In the genomic region with DNA sequence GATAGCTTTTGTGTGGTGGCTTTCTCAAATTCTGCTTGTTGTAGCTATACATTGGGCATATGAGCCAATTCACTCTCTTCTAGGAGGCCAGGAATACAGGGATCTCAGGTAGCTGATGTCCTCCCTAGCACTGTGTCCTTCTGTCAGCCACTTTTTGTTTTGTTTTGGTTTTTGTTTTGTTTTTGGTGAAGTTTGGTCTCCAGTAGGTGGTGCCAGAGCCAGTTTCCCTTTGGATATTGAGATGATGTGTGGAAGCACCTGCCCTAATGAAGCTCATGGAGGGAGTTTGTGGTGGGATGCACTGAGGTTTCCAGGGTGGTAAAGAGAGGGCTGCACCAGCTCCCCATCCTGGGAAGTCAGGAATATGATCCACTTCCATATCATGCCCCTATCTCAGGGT, we compare ENCODE assay signal across 9 cellular contexts.
DNase-seq lines count a peak whose midpoint lies in the region; ATAC-seq and TF ChIP-seq lines count a peak whose summit lies in the region.
"Had no signal": no experiment of that assay in that cellular context is flagged by ENCODE, and none has a peak within 500 bp of the region (broad histone marks: within the 10 kb centered on the region; RNA-seq: fewer than 3 reads in every experiment).

No MANE protein-coding gene starts in this region.

- H2AFZ ChIP-seq in OCI-LY7 (ENCODE audit: low read length) = no peak overlapping the region
- no peak overlapping the region for H2AFZ ChIP-seq in mesenchymal stem cell (ENCODE audit: low read depth, low read length)

- no peak overlapping the region for H2BK12ac ChIP-seq in mesenchymal stem cell (ENCODE audit: low read length in 2 of 2)

- no TSS peak for BruUV-seq in OCI-LY7 (replicated peaks; lab: Mats Ljungman, UMichigan)

- intact Hi-C loops in OCI-LY7 (cut with micrococcal nuclease; ENCODE audit: unreplicated experiment) = no loop called here

- no peaks in the 10 kb centered on the region for H3K36me3 ChIP-seq in OCI-LY7 (ENCODE audit: insufficient read depth, low read length)
- H3K36me3 ChIP-seq in mesenchymal stem cell (ENCODE audit: control insufficient read depth in 1 of 2, insufficient read depth in 2 of 2, low read depth in 1 of 2, low read length in 2 of 2) = no peaks in the 10 kb centered on the region

- POLR2A ChIA-PET in OCI-LY7 (lab: Charles Lee) = interaction anchor here (0.5 to 0.7 kb wide), 2 partner anchors 337 to 1270 kb away, joined by 3 to 4 read pairs; no protein-coding TSS in a partner anchor

- CTCF ChIA-PET in OCI-LY7 (lab: Charles Lee; ENCODE audit: unreplicated experiment) = no interaction called here

- H3K9ac ChIP-seq in mesenchymal stem cell (ENCODE audit: low read length) = no peak overlapping the region

- H3K18ac ChIP-seq in mesenchymal stem cell (ENCODE audit: low read depth in 1 of 2, low read length in 2 of 2) = no peak overlapping the region

- H2BK120ac ChIP-seq in mesenchymal stem cell (ENCODE audit: low read depth, low read length) = no peak overlapping the region

- no peaks in the 10 kb centered on the region for H3K27me3 ChIP-seq in mesenchymal stem cell (ENCODE audit: control insufficient read depth in 1 of 2, insufficient read depth in 1 of 2, low read length in 2 of 2)

- no peak overlapping the region for H3K23ac ChIP-seq in mesenchymal stem cell (ENCODE audit: low read length in 2 of 2)

- no peak overlapping the region for H3K4me3 Mint-ChIP-seq in stimulated activated naive B cell treated with anti-CD40 and anti-IgM and Interleukin-4, amounts not matched to agents 10 μg/mL and 1 μg/mL and 100 μg/mL, for 72 hours

- no peak overlapping the region for H2BK15ac ChIP-seq in mesenchymal stem cell (ENCODE audit: low read depth, poor library complexity, severe bottlenecking)

- H3K27me3 Mint-ChIP-seq in stimulated activated naive B cell treated with anti-CD40 and anti-IgM and Interleukin-4, amounts not matched to agents 10 μg/mL and 1 μg/mL and 100 μg/mL, for 72 hours = no peaks in the 10 kb centered on the region

- no peak overlapping the region for H3K14ac ChIP-seq in mesenchymal stem cell (ENCODE audit: low read length in 2 of 2)

- no peak overlapping the region for H4K8ac ChIP-seq in mesenchymal stem cell (ENCODE audit: low read length)

- H3K4me1 ChIP-seq in OCI-LY7 (ENCODE audit: insufficient read depth, low read length, poor library complexity, severe bottlenecking) (no peaks in the 10 kb centered on the region), mesenchymal stem cell (ENCODE audit: control insufficient read depth, insufficient read depth, low read depth, low read length) (no peaks in the 10 kb centered on the region)

- H2BK5ac ChIP-seq in mesenchymal stem cell (ENCODE audit: low read depth, low read length, poor library complexity, severe bottlenecking) = no peak overlapping the region

- H3K27ac Mint-ChIP-seq in stimulated activated naive B cell treated with anti-CD40 and anti-IgM and Interleukin-4, amounts not matched to agents 10 μg/mL and 1 μg/mL and 100 μg/mL, for 72 hours = no peak overlapping the region

- H3K9me2 ChIP-seq in OCI-LY7 (ENCODE audit: insufficient read depth, low read length) = no peaks in the 10 kb centered on the region

- H3K36me3 Mint-ChIP-seq in stimulated activated naive B cell treated with anti-CD40 and anti-IgM and Interleukin-4, amounts not matched to agents 10 μg/mL and 1 μg/mL and 100 μg/mL, for 72 hours = no peaks in the 10 kb centered on the region

- H3K27ac ChIP-seq in OCI-LY7 (ENCODE audit: low read depth, low read length, poor library complexity, severe bottlenecking) (no peak overlapping the region), mesenchymal stem cell (ENCODE audit: low read length, poor library complexity, severe bottlenecking) (no peak overlapping the region), coronary artery (no peak overlapping the region)

- H3K9me3 Mint-ChIP-seq in stimulated activated naive B cell treated with anti-CD40 and anti-IgM and Interleukin-4, amounts not matched to agents 10 μg/mL and 1 μg/mL and 100 μg/mL, for 72 hours = peaks cover 7 to 8% of the 10 kb centered on the region in 2 donors

- H3K4me3 ChIP-seq in OCI-LY7 (ENCODE audit: low read depth, low read length, poor library complexity, severe bottlenecking) (no peak overlapping the region), mesenchymal stem cell (ENCODE audit: insufficient read depth in 1 of 2, low read depth in 1 of 2, low read length in 2 of 2) (no peak overlapping the region), coronary artery (no peak overlapping the region)

- no peak overlapping the region for H4K91ac ChIP-seq in mesenchymal stem cell (ENCODE audit: low read length)

- H3K4me1 Mint-ChIP-seq in stimulated activated naive B cell treated with anti-CD40 and anti-IgM and Interleukin-4, amounts not matched to agents 10 μg/mL and 1 μg/mL and 100 μg/mL, for 72 hours = no peaks in the 10 kb centered on the region

- DNase-seq in OCI-LY7 (ENCODE audit: low spot score) = no peak
- DNase-seq in mesenchymal stem cell = peak; percentile 22
- no peak for DNase-seq in 8988T
- DNase-seq in coronary artery (ENCODE audit: low spot score) = no peak
- no peak for DNase-seq in NCI-H82 treated with DMSO at 0.1 percent for 48 hours (lab: John Stamatoyannopoulos, UW; ENCODE audit: unreplicated experiment)
- DNase-seq in stimulated activated naive B cell treated with anti-CD40 and anti-IgM and Interleukin-4, amounts not matched to agents 10 μg/mL and 1 μg/mL and 100 μg/mL, for 72 hours = no peak
- DNase-seq: NCI-H187 treated with DMSO at 0.1 percent for 48 hours had no signal

- TF ChIP-seq CTCF in OCI-LY7 (conservative IDR thresholded peaks at IDR 0.05; ENCODE audit: low read length) (peak; percentile 51), coronary artery (IDR thresholded peaks at IDR 0.05) (no peak)

- ATAC-seq in GM18511 (IDR thresholded peaks at IDR 0.05; ENCODE audit: unreplicated experiment) = peak; percentile 55
- peak; percentile 66 for ATAC-seq in HG02571 (IDR thresholded peaks at IDR 0.05; ENCODE audit: unreplicated experiment)
- no peak for ATAC-seq in stimulated activated naive B cell treated with anti-CD40 and anti-IgM and Interleukin-4, amounts not matched to agents 10 μg/mL and 1 μg/mL and 100 μg/mL, for 72 hours (replicated peaks)

- no peak overlapping the region for H3K4ac ChIP-seq in mesenchymal stem cell (ENCODE audit: low read depth in 1 of 2, low read length in 2 of 2)

- H3K79me1 ChIP-seq in mesenchymal stem cell (replicated peaks; ENCODE audit: low read length, poor library complexity, severe bottlenecking) = no peaks in the 10 kb centered on the region

- H2AK5ac ChIP-seq in mesenchymal stem cell (ENCODE audit: low read length, severe bottlenecking) = no peak overlapping the region

- H4K20me1 ChIP-seq in OCI-LY7 (ENCODE audit: insufficient read depth, low read length) = no peaks in the 10 kb centered on the region

- H3K79me2 ChIP-seq in OCI-LY7 (ENCODE audit: insufficient read depth, low read depth, low read length) = no peaks in the 10 kb centered on the region

- H3K4me2 ChIP-seq in OCI-LY7 (ENCODE audit: low read length) (no peak overlapping the region), mesenchymal stem cell (ENCODE audit: low read length, poor library complexity, severe bottlenecking) (no peak overlapping the region)

- H3K9me3 ChIP-seq in OCI-LY7 (ENCODE audit: low read length) (no peaks in the 10 kb centered on the region), mesenchymal stem cell (ENCODE audit: control insufficient read depth, low read length) (peaks cover 7% of the 10 kb centered on the region)

Comparison
In these comparisons a context has a peak if more than half of its experiments do, and no peak if none do; other contexts are left out.
1. ATAC-seq: peak in GM18511 (single experiment) and HG02571 (single experiment); none in stimulated activated naive B cell treated with anti-CD40 and anti-IgM and Interleukin-4, amounts not matched to agents 10 μg/mL and 1 μg/mL and 100 μg/mL, for 72 hours (0 of 2).